ENCODE assay signal across 1 cellular context in the genomic region with DNA sequence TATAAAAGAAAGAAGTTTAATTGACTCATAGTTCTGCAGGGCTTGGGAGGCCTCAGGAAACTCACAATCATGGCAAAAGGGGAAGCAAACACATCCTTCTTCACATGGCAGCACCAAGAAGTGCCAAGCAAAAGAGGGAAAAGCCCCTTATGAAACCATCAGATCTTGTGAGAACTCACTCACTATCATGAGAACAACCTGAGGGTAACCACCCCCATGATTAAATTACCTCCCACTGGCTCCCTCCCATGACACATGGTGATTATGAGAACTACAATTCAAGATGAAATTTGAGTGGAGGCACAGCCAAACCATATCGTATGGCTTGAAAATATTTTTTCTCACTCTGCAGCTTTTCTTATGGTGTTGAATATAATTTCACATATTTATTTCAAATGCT.
TF ChIP-seq lines count a peak whose summit lies in the region.

No MANE protein-coding gene starts in this region.

TF ChIP-seq in GM23338, 12 proteins besides CTCF, POLR2A, EP300 and RAD21 (continued from another document):
- no peak for TF ChIP-seq ZNF462 (CRISPR knock-in tag; IDR thresholded peaks at IDR 0.05)
- TF ChIP-seq CREB1 (CRISPR knock-in tag; IDR thresholded peaks at IDR 0.05; ENCODE audit: low read depth), result no peak
TF ChIP-seq in GM23338: peak in this region for 0.
